Comparison of ENCODE assay signal across 1 cellular context in genomic region chr6:124947821-124948451, GRCh38.
TF ChIP-seq lines count a peak whose summit lies in the region.

No MANE protein-coding gene starts in this region.

TF ChIP-seq in HEK293T, 16 proteins besides CTCF, POLR2A, EP300 and RAD21 (continued from another document):
- TF ChIP-seq PKNOX1 (IDR thresholded peaks at IDR 0.05) (no peak), NFRKB (IDR thresholded peaks at IDR 0.05) (no peak), ZNF384 (IDR thresholded peaks at IDR 0.05) (no peak), SUZ12 (IDR thresholded peaks at IDR 0.05) (no peak)
